In genomic region chr7:136714062-136714461, GRCh38 we compare ENCODE assay signal across 39 cellular contexts.
"Had no signal": no experiment of that assay in that cellular context is flagged by ENCODE, and none has a peak within 500 bp of the region (broad histone marks: within the 10 kb centered on the region; RNA-seq: fewer than 3 reads in every experiment).

No MANE protein-coding gene starts in this region.

- H3K36me3 Mint-ChIP-seq: activated naive CD4-positive, alpha-beta T cell treated with anti-CD3 and anti-CD28 coated beads, Interleukin-2, amount 10 ng/mL, durations not matched to agents 7 days and 5 days; activated naive CD4-positive, alpha-beta T cell treated with anti-CD3 and anti-CD28 coated beads, Interleukin-2, amount 50 U/mL, for 24 hours; activated naive CD4-positive, alpha-beta T cell treated with anti-CD3 and anti-CD28 coated beads, Interleukin-2, amount 50 U/mL, for 72 hours; activated naive CD8-positive, alpha-beta T cell; activated naive CD8-positive, alpha-beta T cell treated with anti-CD3 and anti-CD28 coated beads for 36 hours; activated naive CD8-positive, alpha-beta T cell treated with anti-CD3 and anti-CD28 coated beads, Interleukin-2, amount 10 ng/mL, durations not matched to agents 7 days and 5 days; brain had no signal

- H3K9me3 Mint-ChIP-seq: activated naive CD8-positive, alpha-beta T cell treated with anti-CD3 and anti-CD28 coated beads for 36 hours had no signal

- H3K4me3 ChIP-seq: adrenal gland, ascending aorta, body of pancreas, breast epithelium, cardiac muscle cell had no signal

- FAIRE-seq: astrocyte, bronchial epithelial cell had no signal

- H3K4me3 Mint-ChIP-seq: activated naive CD4-positive, alpha-beta T cell treated with anti-CD3 and anti-CD28 coated beads, Interleukin-2, amount 10 ng/mL, durations not matched to agents 7 days and 5 days; activated naive CD4-positive, alpha-beta T cell treated with anti-CD3 and anti-CD28 coated beads, Interleukin-2, amount 50 U/mL, for 24 hours; activated naive CD8-positive, alpha-beta T cell; activated naive CD8-positive, alpha-beta T cell treated with anti-CD3 and anti-CD28 coated beads for 36 hours; activated naive CD8-positive, alpha-beta T cell treated with anti-CD3 and anti-CD28 coated beads, Interleukin-2, amount 10 ng/mL, durations not matched to agents 7 days and 5 days; activated naive CD8-positive, alpha-beta T cell treated with anti-CD3 and anti-CD28 coated beads, Interleukin-2, amount 50 U/mL, for 24 hours; activated T-cell treated with anti-CD3 and anti-CD28 coated beads, Interleukin-2, amount 50 U/mL, for 24 hours; activated T-cell treated with anti-CD3 and anti-CD28 coated beads, Interleukin-2, amount 50 U/mL, for 4 hours; activated T-cell treated with anti-CD3 and anti-CD28 coated beads, Interleukin-2, amount 50 U/mL, for 72 hours; activated T-helper 1 cell treated with anti-CD3 and anti-CD28 coated beads, Interleukin-12 subunit alpha, Interleukin-12 subunit beta, Interleukin-2, Interleukin-4 antibody, amounts not matched to agents 30 ng/mL and 10 ng/mL and 1 ng/mL, durations not matched to agents 14 hours and 24 hours and 36 hours; activated T-helper 17 cell treated with anti-CD3 and anti-CD28 coated beads, Interleukin-2, amount 50 U/mL, for 72 hours; brain; central memory CD8-positive, alpha-beta T cell had no signal

- H3K4me1 Mint-ChIP-seq: activated naive CD4-positive, alpha-beta T cell treated with anti-CD3 and anti-CD28 coated beads, Interleukin-2, amount 10 ng/mL, durations not matched to agents 7 days and 5 days; activated naive CD4-positive, alpha-beta T cell treated with anti-CD3 and anti-CD28 coated beads, Interleukin-2, amount 50 U/mL, for 24 hours; activated naive CD8-positive, alpha-beta T cell treated with anti-CD3 and anti-CD28 coated beads for 36 hours; activated naive CD8-positive, alpha-beta T cell treated with anti-CD3 and anti-CD28 coated beads, Interleukin-2, amount 10 ng/mL, durations not matched to agents 7 days and 5 days; activated naive CD8-positive, alpha-beta T cell treated with anti-CD3 and anti-CD28 coated beads, Interleukin-2, amount 50 U/mL, for 24 hours; activated T-helper 17 cell treated with anti-CD3 and anti-CD28 coated beads, Interleukin-2, amount 50 U/mL, for 72 hours; central memory CD8-positive, alpha-beta T cell had no signal

- H3K27me3 Mint-ChIP-seq: activated naive CD4-positive, alpha-beta T cell treated with anti-CD3 and anti-CD28 coated beads, Interleukin-2, amount 10 ng/mL, durations not matched to agents 7 days and 5 days; activated naive CD4-positive, alpha-beta T cell treated with anti-CD3 and anti-CD28 coated beads, Interleukin-2, amount 50 U/mL, for 24 hours; activated naive CD8-positive, alpha-beta T cell; activated naive CD8-positive, alpha-beta T cell treated with anti-CD3 and anti-CD28 coated beads for 36 hours; activated naive CD8-positive, alpha-beta T cell treated with anti-CD3 and anti-CD28 coated beads, Interleukin-2, amount 10 ng/mL, durations not matched to agents 7 days and 5 days; activated naive CD8-positive, alpha-beta T cell treated with anti-CD3 and anti-CD28 coated beads, Interleukin-2, amount 50 U/mL, for 24 hours; activated T-cell treated with anti-CD3 and anti-CD28 coated beads, Interleukin-2, amount 50 U/mL, for 24 hours; activated T-helper 17 cell treated with anti-CD3 and anti-CD28 coated beads, Interleukin-2, amount 50 U/mL, for 72 hours; central memory CD8-positive, alpha-beta T cell had no signal

- H3K27ac ChIP-seq: adrenal gland, ascending aorta, body of pancreas, brain microvascular endothelial cell, breast epithelium, cardiac muscle cell had no signal

- H3K36me3 ChIP-seq: adrenal gland, ascending aorta, brain microvascular endothelial cell, breast epithelium, cardiac muscle cell had no signal

- ATAC-seq: activated naive CD4-positive, alpha-beta T cell treated with anti-CD3 and anti-CD28 coated beads, Interleukin-2, amount 50 U/mL, for 72 hours; activated naive CD8-positive, alpha-beta T cell treated with anti-CD3 and anti-CD28 coated beads, Interleukin-2, amount 50 U/mL, for 24 hours; activated T-cell treated with anti-CD3 and anti-CD28 coated beads, Interleukin-2, amount 50 U/mL, for 4 hours; activated T-cell treated with anti-CD3 and anti-CD28 coated beads, Interleukin-2, amount 50 U/mL, for 72 hours; activated T-helper 17 cell treated with anti-CD3 and anti-CD28 coated beads, Interleukin-2, amount 50 U/mL, for 72 hours; body of pancreas had no signal

- H3K9me3 ChIP-seq: adrenal gland, ascending aorta, body of pancreas, breast epithelium had no signal

- H3K4me1 ChIP-seq: adrenal gland, ascending aorta, body of pancreas, breast epithelium had no signal

- DNase-seq: activated effector memory CD4-positive, alpha-beta T cell treated with anti-CD3 and anti-CD28 coated beads, Interleukin-2, amount 50 U/mL, for 16 hours; activated effector memory CD4-positive, alpha-beta T cell treated with Interleukin-2 at 50 U/mL for 16 hours; activated gamma-delta T cell; activated gamma-delta T cell treated with Interleukin-2 at 50 U/mL for 16 hours; activated naive CD4-positive, alpha-beta T cell; activated naive CD4-positive, alpha-beta T cell treated with anti-CD3 and anti-CD28 coated beads, Interleukin-2, amount 10 ng/mL, durations not matched to agents 7 days and 5 days; activated naive CD4-positive, alpha-beta T cell treated with anti-CD3 and anti-CD28 coated beads, Interleukin-2, amount 50 U/mL, for 16 hours; activated naive CD4-positive, alpha-beta T cell treated with Interleukin-2 at 50 U/mL for 16 hours; activated naive CD8-positive, alpha-beta T cell treated with anti-CD3 and anti-CD28 coated beads for 36 hours; activated naive CD8-positive, alpha-beta T cell treated with anti-CD3 and anti-CD28 coated beads, Interleukin-2, amount 10 ng/mL, durations not matched to agents 7 days and 5 days; activated naive CD8-positive, alpha-beta T cell treated with anti-CD3 and anti-CD28 coated beads, Interleukin-2, amount 50 U/mL, for 24 hours; activated T-cell treated with anti-CD3 and anti-CD28 coated beads, Interleukin-2, amount 50 U/mL, for 1 hour; activated T-cell treated with anti-CD3 and anti-CD28 coated beads, Interleukin-2, amount 50 U/mL, for 24 hours; activated T-cell treated with anti-CD3 and anti-CD28 coated beads, Interleukin-2, amount 50 U/mL, for 4 hours; activated T-cell treated with anti-CD3 and anti-CD28 coated beads, Interleukin-2, amount 50 U/mL, for 48 hours; activated T-cell treated with anti-CD3 and anti-CD28 coated beads, Interleukin-2, amount 50 U/mL, for 72 hours; adrenal gland; amniotic stem cell; amygdala; anterior cingulate cortex; aorta; body of pancreas; brain microvascular endothelial cell; caudate nucleus; central memory CD4-positive, alpha-beta T cell; cerebellar nuclear complex had no signal

- H3K27ac Mint-ChIP-seq: activated naive CD4-positive, alpha-beta T cell treated with anti-CD3 and anti-CD28 coated beads, Interleukin-2, amount 10 ng/mL, durations not matched to agents 7 days and 5 days; activated naive CD4-positive, alpha-beta T cell treated with anti-CD3 and anti-CD28 coated beads, Interleukin-2, amount 50 U/mL, for 24 hours; activated naive CD4-positive, alpha-beta T cell treated with anti-CD3 and anti-CD28 coated beads, Interleukin-2, amount 50 U/mL, for 72 hours; activated naive CD8-positive, alpha-beta T cell; activated naive CD8-positive, alpha-beta T cell treated with anti-CD3 and anti-CD28 coated beads for 36 hours; activated naive CD8-positive, alpha-beta T cell treated with anti-CD3 and anti-CD28 coated beads, Interleukin-2, amount 10 ng/mL, durations not matched to agents 7 days and 5 days; activated naive CD8-positive, alpha-beta T cell treated with anti-CD3 and anti-CD28 coated beads, Interleukin-2, amount 50 U/mL, for 24 hours; activated T-cell treated with anti-CD3 and anti-CD28 coated beads, Interleukin-2, amount 50 U/mL, for 24 hours; activated T-cell treated with anti-CD3 and anti-CD28 coated beads, Interleukin-2, amount 50 U/mL, for 72 hours; activated T-helper 1 cell treated with anti-CD3 and anti-CD28 coated beads, Interleukin-12 subunit alpha, Interleukin-12 subunit beta, Interleukin-2, Interleukin-4 antibody, amounts not matched to agents 30 ng/mL and 10 ng/mL and 1 ng/mL, durations not matched to agents 14 hours and 24 hours and 36 hours; activated T-helper 17 cell treated with anti-CD3 and anti-CD28 coated beads, Interleukin-2, amount 50 U/mL, for 72 hours; activated T-helper 2 cell treated with anti-CD3 and anti-CD28 coated beads, Interferon-gamma antibody, Interleukin-2, Interleukin-4, amounts not matched to agents 10 μg/mL and 5 μg/mL and 100 μg/mL, durations not matched to agents 14 hours and 24 hours and 36 hours; brain had no signal

- H3K27me3 ChIP-seq: adrenal gland, ascending aorta, body of pancreas, brain microvascular endothelial cell, breast epithelium, cardiac muscle cell had no signal
